ENCODE assay signal across 1 cellular context in the genomic region with DNA sequence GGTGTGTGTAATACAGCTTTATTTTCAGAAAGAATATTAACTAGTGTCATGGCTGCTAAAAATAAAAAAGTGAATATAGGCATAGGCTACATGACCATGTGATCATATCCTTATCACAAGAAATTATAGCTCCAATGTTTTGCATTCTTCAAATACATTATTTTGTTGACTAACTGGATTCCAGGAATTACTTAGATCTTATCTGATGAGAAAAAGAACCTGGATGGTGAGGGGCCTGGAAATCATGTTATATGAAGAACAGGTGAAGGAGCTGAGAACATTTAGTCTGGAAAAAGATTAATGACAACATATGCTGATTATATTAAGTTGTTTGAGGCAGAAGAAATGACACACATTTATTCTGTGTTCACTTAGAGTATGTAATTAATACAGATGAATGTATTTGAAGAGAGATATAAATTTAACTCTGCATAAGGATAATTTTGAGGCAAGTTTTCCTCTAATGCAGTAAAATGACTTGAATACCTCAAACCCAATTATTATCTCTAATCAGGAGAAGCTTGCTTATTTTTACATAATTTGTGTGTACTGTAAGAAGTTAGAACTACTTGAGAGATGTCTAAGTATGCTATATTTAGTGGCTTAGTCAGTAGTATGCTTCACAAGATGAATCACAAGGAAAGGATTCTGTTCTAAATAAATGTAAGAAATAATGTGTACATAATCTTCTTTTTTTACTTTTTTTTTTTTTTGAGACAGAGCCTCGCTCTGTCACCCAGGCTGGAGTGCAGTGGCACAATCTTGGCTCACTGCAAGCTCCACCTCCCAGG.
TF ChIP-seq lines count a peak whose summit lies in the region.

No MANE protein-coding gene starts in this region.

TF ChIP-seq in WTC11, 78 proteins besides CTCF, POLR2A, EP300 and RAD21 (continued from another document):
- TF ChIP-seq, protein P1, sequence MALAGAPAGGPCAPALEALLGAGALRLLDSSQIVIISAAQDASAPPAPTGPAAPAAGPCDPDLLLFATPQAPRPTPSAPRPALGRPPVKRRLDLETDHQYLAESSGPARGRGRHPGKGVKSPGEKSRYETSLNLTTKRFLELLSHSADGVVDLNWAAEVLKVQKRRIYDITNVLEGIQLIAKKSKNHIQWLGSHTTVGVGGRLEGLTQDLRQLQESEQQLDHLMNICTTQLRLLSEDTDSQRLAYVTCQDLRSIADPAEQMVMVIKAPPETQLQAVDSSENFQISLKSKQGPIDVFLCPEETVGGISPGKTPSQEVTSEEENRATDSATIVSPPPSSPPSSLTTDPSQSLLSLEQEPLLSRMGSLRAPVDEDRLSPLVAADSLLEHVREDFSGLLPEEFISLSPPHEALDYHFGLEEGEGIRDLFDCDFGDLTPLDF (CRISPR knock-in tag; IDR thresholded peaks at IDR 0.05), result no peak
- no peak for TF ChIP-seq MYBL2 (CRISPR knock-in tag; IDR thresholded peaks at IDR 0.05)
- TF ChIP-seq ATF1 (CRISPR knock-in tag; IDR thresholded peaks at IDR 0.05), result no peak
- TF ChIP-seq FOXP1 (CRISPR knock-in tag; IDR thresholded peaks at IDR 0.05; ENCODE audit: borderline replicate concordance), result no peak
- no peak for TF ChIP-seq ZNF232 (CRISPR knock-in tag; IDR thresholded peaks at IDR 0.05)
- TF ChIP-seq FOXK1 (CRISPR knock-in tag; IDR thresholded peaks at IDR 0.05), result no peak
- no peak for TF ChIP-seq ATF3 (CRISPR knock-in tag; conservative IDR thresholded peaks at IDR 0.05)
- TF ChIP-seq, protein P2, sequence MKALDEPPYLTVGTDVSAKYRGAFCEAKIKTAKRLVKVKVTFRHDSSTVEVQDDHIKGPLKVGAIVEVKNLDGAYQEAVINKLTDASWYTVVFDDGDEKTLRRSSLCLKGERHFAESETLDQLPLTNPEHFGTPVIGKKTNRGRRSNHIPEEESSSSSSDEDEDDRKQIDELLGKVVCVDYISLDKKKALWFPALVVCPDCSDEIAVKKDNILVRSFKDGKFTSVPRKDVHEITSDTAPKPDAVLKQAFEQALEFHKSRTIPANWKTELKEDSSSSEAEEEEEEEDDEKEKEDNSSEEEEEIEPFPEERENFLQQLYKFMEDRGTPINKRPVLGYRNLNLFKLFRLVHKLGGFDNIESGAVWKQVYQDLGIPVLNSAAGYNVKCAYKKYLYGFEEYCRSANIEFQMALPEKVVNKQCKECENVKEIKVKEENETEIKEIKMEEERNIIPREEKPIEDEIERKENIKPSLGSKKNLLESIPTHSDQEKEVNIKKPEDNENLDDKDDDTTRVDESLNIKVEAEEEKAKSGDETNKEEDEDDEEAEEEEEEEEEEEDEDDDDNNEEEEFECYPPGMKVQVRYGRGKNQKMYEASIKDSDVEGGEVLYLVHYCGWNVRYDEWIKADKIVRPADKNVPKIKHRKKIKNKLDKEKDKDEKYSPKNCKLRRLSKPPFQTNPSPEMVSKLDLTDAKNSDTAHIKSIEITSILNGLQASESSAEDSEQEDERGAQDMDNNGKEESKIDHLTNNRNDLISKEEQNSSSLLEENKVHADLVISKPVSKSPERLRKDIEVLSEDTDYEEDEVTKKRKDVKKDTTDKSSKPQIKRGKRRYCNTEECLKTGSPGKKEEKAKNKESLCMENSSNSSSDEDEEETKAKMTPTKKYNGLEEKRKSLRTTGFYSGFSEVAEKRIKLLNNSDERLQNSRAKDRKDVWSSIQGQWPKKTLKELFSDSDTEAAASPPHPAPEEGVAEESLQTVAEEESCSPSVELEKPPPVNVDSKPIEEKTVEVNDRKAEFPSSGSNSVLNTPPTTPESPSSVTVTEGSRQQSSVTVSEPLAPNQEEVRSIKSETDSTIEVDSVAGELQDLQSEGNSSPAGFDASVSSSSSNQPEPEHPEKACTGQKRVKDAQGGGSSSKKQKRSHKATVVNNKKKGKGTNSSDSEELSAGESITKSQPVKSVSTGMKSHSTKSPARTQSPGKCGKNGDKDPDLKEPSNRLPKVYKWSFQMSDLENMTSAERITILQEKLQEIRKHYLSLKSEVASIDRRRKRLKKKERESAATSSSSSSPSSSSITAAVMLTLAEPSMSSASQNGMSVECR (CRISPR knock-in tag; IDR thresholded peaks at IDR 0.05; ENCODE audit: borderline replicate concordance), result no peak
- TF ChIP-seq AFF4 (CRISPR knock-in tag; IDR thresholded peaks at IDR 0.05; ENCODE audit: borderline replicate concordance), result no peak
- no peak for TF ChIP-seq CDX4 (CRISPR knock-in tag; IDR thresholded peaks at IDR 0.05; ENCODE audit: borderline replicate concordance)
- TF ChIP-seq ERG (CRISPR knock-in tag; IDR thresholded peaks at IDR 0.05), result no peak
- TF ChIP-seq OVOL2 (CRISPR knock-in tag; IDR thresholded peaks at IDR 0.05; ENCODE audit: borderline replicate concordance), result no peak
